12 cellular contexts compared by ENCODE assay signal in the genomic region with DNA sequence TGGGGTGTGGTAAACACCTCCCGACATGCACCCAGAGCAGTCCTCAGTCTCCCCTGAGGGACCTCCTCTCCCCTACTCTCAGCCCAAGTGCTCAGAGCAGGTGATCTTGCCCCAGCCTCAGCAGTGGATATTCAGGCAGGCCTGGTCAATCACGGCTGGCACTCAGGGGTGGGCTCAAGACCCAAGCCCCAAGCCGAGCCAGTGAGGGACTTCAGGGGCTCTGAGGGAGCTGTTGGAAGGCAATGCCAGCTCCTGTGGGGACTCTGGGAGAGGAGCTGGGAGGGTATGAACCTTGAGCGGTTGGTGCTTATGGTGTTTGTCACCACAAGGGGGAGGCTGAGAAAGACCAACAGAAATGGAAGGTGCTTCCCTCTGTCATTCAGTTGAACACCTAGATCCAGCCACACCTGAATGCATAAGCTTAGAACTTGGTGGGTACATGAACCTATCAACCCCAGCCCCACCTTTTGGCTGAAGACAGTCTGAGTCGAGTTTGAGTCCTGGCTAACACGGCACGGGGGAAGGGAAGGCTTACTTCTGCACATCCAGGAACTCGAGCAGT. TPM values are rescaled to one million over a fixed set of nuclear protein-coding genes. Genes with fewer than 3 reads are reported as not detected.
A peak's percentile ranks its signal among the peaks of the same experiment; 100 is the strongest.
DNase-seq lines count a peak whose midpoint lies in the region; ATAC-seq and TF ChIP-seq lines count a peak whose summit lies in the region.
"Had no signal": no experiment of that assay in that cellular context is flagged by ENCODE, and none has a peak within 500 bp of the region (broad histone marks: within the 10 kb centered on the region; RNA-seq: fewer than 3 reads in every experiment).

No MANE protein-coding gene starts in this region.

- no peaks in the 10 kb centered on the region for H3K4me1 ChIP-seq in RWPE2 (ENCODE audit: insufficient read depth, poor library complexity, severe bottlenecking)
- H3K4me1 ChIP-seq in left ventricle myocardium inferior, result peaks cover 28% of the 10 kb centered on the region
- H3K4me1 ChIP-seq: vagina had no signal

- H3K27me3 ChIP-seq in RWPE2 (ENCODE audit: insufficient read depth, poor library complexity, severe bottlenecking) (no peaks in the 10 kb centered on the region), left ventricle myocardium inferior (ENCODE audit: low read depth) (no peaks in the 10 kb centered on the region)
- H3K27me3 ChIP-seq: MG63, vagina had no signal

- H3K27ac ChIP-seq in 22Rv1, result no peak overlapping the region
- no peak overlapping the region for H3K27ac ChIP-seq in RWPE2 (ENCODE audit: poor library complexity, severe bottlenecking)
- no peak overlapping the region for H3K27ac ChIP-seq in left ventricle myocardium inferior (replicated peaks)
- H3K27ac ChIP-seq: vagina had no signal

- H3K36me3 ChIP-seq in RWPE2 (ENCODE audit: low read depth), result peaks cover 79% of the 10 kb centered on the region
- H3K36me3 ChIP-seq in left ventricle myocardium inferior, result peaks cover 56% of the 10 kb centered on the region
- H3K36me3 ChIP-seq: MG63 had no signal

- ATAC-seq in RWPE2 (ENCODE audit: low read depth), result no peak
- ATAC-seq in HG03135 (IDR thresholded peaks at IDR 0.05; ENCODE audit: unreplicated experiment), result no peak
- ATAC-seq in HG03342 (IDR thresholded peaks at IDR 0.05; ENCODE audit: unreplicated experiment), result no peak

- 0 out of 2 replicates have a peak, but pooled peaks have one; percentile 4 for TF ChIP-seq CTCF in 22Rv1 (IDR thresholded peaks at IDR 0.05)
- TF ChIP-seq CTCF in GM12864 (IDR thresholded peaks at IDR 0.05; ENCODE audit: low read depth, low read length, missing control alignments), result peak; percentile 57
- peak; percentile 17 for TF ChIP-seq CTCF in RWPE2 (IDR thresholded peaks at IDR 0.05; ENCODE audit: poor library complexity, severe bottlenecking)
- no peak for TF ChIP-seq CTCF in left ventricle myocardium inferior (IDR thresholded peaks at IDR 0.05; ENCODE audit: borderline replicate concordance)

- intact Hi-C loops in left ventricle myocardium inferior (cut with micrococcal nuclease), result no loop called here

- H3K9me3 ChIP-seq in RWPE2 (ENCODE audit: severe bottlenecking) (no peaks in the 10 kb centered on the region), left ventricle myocardium inferior (replicated peaks) (no peaks in the 10 kb centered on the region)
- H3K9me3 ChIP-seq: MG63, vagina had no signal

- no peak for DNase-seq in GM12864 (ENCODE audit: low read depth)
- DNase-seq in RWPE2 (ENCODE audit: low spot score), result peak; percentile 30
- peak; percentile 9 for DNase-seq in left ventricle myocardium inferior
- no peak for DNase-seq in CD1c-positive myeloid dendritic cell (ENCODE audit: extremely low spot score)
- DNase-seq in OCI-M2 (lab: John Stamatoyannopoulos, UW; ENCODE audit: unreplicated experiment), result no peak
- DNase-seq: MG63, T-helper 9 cell had no signal

- H3K4me3 ChIP-seq in GM12864 (ENCODE audit: low read depth, low read length), result no peak overlapping the region
- H3K4me3 ChIP-seq in RWPE2 (ENCODE audit: severe bottlenecking), result no peak overlapping the region
- no peak overlapping the region for H3K4me3 ChIP-seq in left ventricle myocardium inferior
- H3K4me3 ChIP-seq: MG63, vagina had no signal

RNA-seq across cellular contexts. Expression of a gene that starts 19.4 kb away (rescaled TPM):
- total RNA-seq in left ventricle myocardium inferior, result 33.7 TPM

RNA-seq across cellular contexts. Expression of a gene that starts 27.1 kb away (rescaled TPM):
- 1.5 TPM for total RNA-seq in left ventricle myocardium inferior

RNA-seq across cellular contexts. Expression of a gene that starts 43.6 kb away (rescaled TPM):
- total RNA-seq in left ventricle myocardium inferior, result 0.22 TPM
- total RNA-seq: skeletal muscle tissue, vagina had no signal

Comparison
In these comparisons a context has a peak if more than half of its experiments do, and no peak if none do; other contexts are left out.
1. DNase-seq: peak in RWPE2 (single experiment) and left ventricle myocardium inferior (single experiment); none in GM12864 (single experiment), CD1c-positive myeloid dendritic cell (single experiment) and OCI-M2 (single experiment).